Comparison of ENCODE assay signal across 19 cellular contexts in the genomic region with DNA sequence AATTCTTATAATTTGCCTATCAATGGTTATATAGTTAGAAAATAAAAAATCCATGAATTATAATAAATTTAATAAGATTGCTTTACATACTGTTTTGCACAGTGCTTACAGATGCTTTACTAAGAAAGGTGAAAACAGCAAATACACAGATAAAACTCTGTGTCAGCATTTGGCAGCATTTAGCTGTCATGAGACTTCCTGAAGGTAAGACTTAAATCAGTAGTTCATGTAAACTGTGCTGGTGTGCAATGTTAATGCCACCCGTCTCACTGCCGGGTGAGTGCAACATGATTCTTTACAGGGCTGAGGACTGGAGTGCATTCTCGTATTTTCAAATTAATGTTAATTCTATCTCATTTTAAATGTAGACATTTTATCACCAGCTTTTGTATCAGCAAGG.
A peak's percentile ranks its signal among the peaks of the same experiment; 100 is the strongest.
DNase-seq lines count a peak whose midpoint lies in the region; FAIRE-seq and TF ChIP-seq lines count a peak whose summit lies in the region.
"Had no signal": no experiment of that assay in that cellular context is flagged by ENCODE, and none has a peak within 500 bp of the region (broad histone marks: within the 10 kb centered on the region; RNA-seq: fewer than 3 reads in every experiment).

No MANE protein-coding gene starts in this region.

- no peaks in the 10 kb centered on the region for H3K36me3 ChIP-seq in SK-N-MC (ENCODE audit: insufficient read depth, low read length)
- H3K36me3 ChIP-seq in iPS-20b (ENCODE audit: insufficient read depth, low read depth, low read length) = no peaks in the 10 kb centered on the region; the same call in 1 of the 2 replicates
- no peaks in the 10 kb centered on the region for H3K36me3 ChIP-seq in transverse colon
- H3K36me3 ChIP-seq: BLaER1 treated with 17β-estradiol and CSF1 and Interleukin-3, amounts not matched to agents 10 nM and 100 nM had no signal

- FAIRE-seq in D721Med (lab: Jason Lieb, UNC) = no peak
- FAIRE-seq: G401.6, GM12891 had no signal

- peaks cover 44% of the 10 kb centered on the region for H3K4me1 ChIP-seq in iPS-20b (ENCODE audit: insufficient read depth, low read length)
- H3K4me1 ChIP-seq in transverse colon = no peaks in the 10 kb centered on the region
- H3K4me1 ChIP-seq: BLaER1 treated with 17β-estradiol and CSF1 and Interleukin-3, amounts not matched to agents 10 nM and 100 nM had no signal

- H3K9ac ChIP-seq in SK-N-MC (ENCODE audit: insufficient read length) (peak overlapping the region; percentile 0), iPS-20b (ENCODE audit: low read depth, low read length) (no peak overlapping the region)
- H3K9ac ChIP-seq: BLaER1 treated with 17β-estradiol and CSF1 and Interleukin-3, amounts not matched to agents 10 nM and 100 nM had no signal

- H3K4me3 ChIP-seq in SK-N-MC (peak overlapping the region; percentile 67), iPS-20b (ENCODE audit: low read length) (peak overlapping the region; percentile 7; the same call in 1 of the 2 replicates), transverse colon (no peak overlapping the region)
- H3K4me3 ChIP-seq: BLaER1 treated with 17β-estradiol and CSF1 and Interleukin-3, amounts not matched to agents 10 nM and 100 nM had no signal

- TF ChIP-seq EP300 in transverse colon (IDR thresholded peaks at IDR 0.05; ENCODE audit: low read depth) = no peak

- intact Hi-C loops in transverse colon (cut with DNase I; ENCODE audit: low total_unique reads) = no loop called here

- peak; percentile 15 for DNase-seq in DMS 273 (lab: John Stamatoyannopoulos, UW; ENCODE audit: unreplicated experiment)
- DNase-seq in DMS 273 treated with DMSO at 0.1 percent for 48 hours (lab: John Stamatoyannopoulos, UW) = no peak
- peak; percentile 34 for DNase-seq in SK-N-MC (ENCODE audit: low read depth, low spot score)
- DNase-seq in renal cortical epithelial cell (ENCODE audit: low read depth) = peak; percentile 52
- DNase-seq in dermis blood vessel endothelial cell = no peak
- no peak for DNase-seq in D721Med (ENCODE audit: insufficient read length, low spot score)
- no peak for DNase-seq in transverse colon
- DNase-seq: 8988T, DMS79, H9, Karpas-422, NCI-H2029, NCI-H510A, SW 1271 had no signal

- H3K9me3 ChIP-seq in SK-N-MC (ENCODE audit: low read depth, low read length) = no peaks in the 10 kb centered on the region
- H3K9me3 ChIP-seq in iPS-20b (ENCODE audit: insufficient read depth, low read depth, low read length) = no peaks in the 10 kb centered on the region
- no peaks in the 10 kb centered on the region for H3K9me3 ChIP-seq in transverse colon
- H3K9me3 ChIP-seq: BLaER1 treated with 17β-estradiol and CSF1 and Interleukin-3, amounts not matched to agents 10 nM and 100 nM had no signal

- in situ Hi-C loops in transverse colon (cut with MboI; ENCODE audit: low pct_ligation_motif_present in 1 of 4, low pct_unique_long_range_greater_than_20kb in 1 of 4, low sequenced_read_pairs in 3 of 4) = no loop called here

- no peak for TF ChIP-seq CTCF in D721Med (IDR thresholded peaks at IDR 0.05; ENCODE audit: insufficient read depth, missing control alignments)
- TF ChIP-seq CTCF in transverse colon (IDR thresholded peaks at IDR 0.05) = no peak

- TF ChIP-seq POLR2A in transverse colon (IDR thresholded peaks at IDR 0.05) = no peak

- H3K27ac ChIP-seq in SK-N-MC (peak overlapping the region; percentile 83), iPS-20b (ENCODE audit: low read length) (no peak overlapping the region), transverse colon (no peak overlapping the region)
- H3K27ac ChIP-seq: BLaER1 treated with 17β-estradiol and CSF1 and Interleukin-3, amounts not matched to agents 10 nM and 100 nM; HL-60 had no signal

- no peaks in the 10 kb centered on the region for H3K27me3 ChIP-seq in iPS-20b (ENCODE audit: insufficient read depth, low read length)
- H3K27me3 ChIP-seq in transverse colon = no peaks in the 10 kb centered on the region
- H3K27me3 ChIP-seq: BLaER1 treated with 17β-estradiol and CSF1 and Interleukin-3, amounts not matched to agents 10 nM and 100 nM had no signal

- 57 to 67% methylated on average over 3 of the region's 3 CpGs for WGBS in transverse colon (ENCODE audit: low coverage in 1 of 2), 2 donors

Comparison
In these comparisons a context has a peak if more than half of its experiments do, and no peak if none do; other contexts are left out.
1. DNase-seq: peak in DMS 273 (single experiment), SK-N-MC (single experiment) and renal cortical epithelial cell (single experiment); none in DMS 273 treated with DMSO at 0.1 percent for 48 hours (single experiment), dermis blood vessel endothelial cell (single experiment), D721Med (single experiment) and transverse colon (single experiment).
2. H3K4me3 ChIP-seq: peak in SK-N-MC (single experiment) and iPS-20b (single experiment); none in transverse colon (0 of 4).